15 cellular contexts compared by ENCODE assay signal in the genomic region with DNA sequence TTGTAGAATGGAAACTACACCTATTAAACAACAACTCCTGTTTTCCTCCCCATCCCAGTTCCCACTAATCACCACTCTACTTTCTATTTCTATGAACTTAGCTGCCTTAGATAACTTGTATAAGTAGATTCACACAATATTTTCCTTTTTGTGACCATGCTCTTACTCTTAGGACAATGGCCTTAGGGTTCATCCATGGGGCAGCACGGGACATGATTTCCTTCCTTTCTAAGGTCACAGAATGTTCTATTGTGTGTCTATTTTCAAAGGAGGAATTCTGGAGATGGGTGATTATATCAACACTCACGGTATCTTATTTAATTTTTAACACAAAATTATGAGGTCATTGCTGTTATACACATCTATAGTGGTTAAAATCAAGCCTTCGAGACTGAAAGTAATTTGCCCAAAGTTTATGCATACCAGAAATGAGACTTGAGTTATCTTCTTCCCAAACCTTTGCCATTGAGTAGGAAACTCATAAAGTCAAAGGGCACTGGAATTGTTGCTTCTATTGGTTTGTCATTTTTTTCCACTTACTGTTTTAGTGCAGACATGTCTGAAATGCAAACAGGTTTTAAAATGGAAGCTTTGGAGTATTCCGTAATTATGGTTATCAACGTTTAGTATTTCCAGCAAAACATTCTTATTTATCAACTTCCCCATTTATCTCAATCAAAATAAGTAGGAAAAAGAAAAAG. TPM values are rescaled to one million over a fixed set of nuclear protein-coding genes. Genes with fewer than 3 reads are reported as not detected.
DNase-seq lines count a peak whose midpoint lies in the region; ATAC-seq, FAIRE-seq and TF ChIP-seq lines count a peak whose summit lies in the region.
"Had no signal": no experiment of that assay in that cellular context is flagged by ENCODE, and none has a peak within 500 bp of the region (broad histone marks: within the 10 kb centered on the region; RNA-seq: fewer than 3 reads in every experiment).

No MANE protein-coding gene starts in this region.

- H3K79me2 ChIP-seq in parathyroid adenoma: no peaks in the 10 kb centered on the region

- H3K36me3 ChIP-seq in parathyroid adenoma (ENCODE audit: control insufficient read depth, insufficient read depth, low read length): no peaks in the 10 kb centered on the region
- H3K36me3 ChIP-seq in small intestine (ENCODE audit: control insufficient read depth in 2 of 2, insufficient read depth in 2 of 2, low read length in 2 of 2): no peaks in the 10 kb centered on the region

- H3K4me3 ChIP-seq in parathyroid adenoma (ENCODE audit: low read depth, low read length): no peak overlapping the region
- H3K4me3 ChIP-seq in small intestine (ENCODE audit: low read depth in 1 of 2, low read length in 2 of 2): no peak overlapping the region

- H3K9me3 ChIP-seq in parathyroid adenoma (ENCODE audit: control insufficient read depth, low read length) (no peaks in the 10 kb centered on the region), small intestine (ENCODE audit: control insufficient read depth, low read depth) (no peaks in the 10 kb centered on the region)

- TF ChIP-seq CTCF in parathyroid adenoma (IDR thresholded peaks at IDR 0.05): no peak
- TF ChIP-seq CTCF in GM13977 (IDR thresholded peaks at IDR 0.05; ENCODE audit: extremely low read depth, insufficient read depth, missing control alignments): no peak

- H2AFZ ChIP-seq in parathyroid adenoma: no peak overlapping the region

- ATAC-seq in left ventricle myocardium superior (peak; percentile 57), HG02678 (IDR thresholded peaks at IDR 0.05; ENCODE audit: unreplicated experiment) (no peak)

- no peak overlapping the region for H3K9ac ChIP-seq in parathyroid adenoma

- no peaks in the 10 kb centered on the region for H3K27me3 ChIP-seq in parathyroid adenoma (ENCODE audit: control insufficient read depth, insufficient read depth, low read length)
- peaks cover 0 to 2% of the 10 kb centered on the region in 2 donors for H3K27me3 ChIP-seq in small intestine (ENCODE audit: control insufficient read depth in 2 of 2, insufficient read depth in 2 of 2, low read length in 2 of 2)

- FAIRE-seq in small intestine (lab: Jason Lieb, UNC): no peak
- FAIRE-seq: A204.1 had no signal

- H3K4me1 ChIP-seq in parathyroid adenoma: no peaks in the 10 kb centered on the region
- H3K4me1 ChIP-seq in small intestine (ENCODE audit: control insufficient read depth in 2 of 2, insufficient read depth in 1 of 2, low read depth in 1 of 2, low read length in 1 of 2): no peaks in the 10 kb centered on the region

- WGBS in small intestine, 3 donors: 61 to 77% (median 67%) methylated on average over 5 of the region's 5 CpGs

- in situ Hi-C loops in GM13977 (cut with MboI; ENCODE audit: low pct_unique_long_range_greater_than_20kb, low sequenced_read_pairs, unreplicated experiment): no loop called here

- intact Hi-C loops in left ventricle myocardium superior (cut with micrococcal nuclease): no loop called here
- intact Hi-C loops in cardiac septum (cut with DNase I): loop anchor here (5.0 kb wide), 1 partner anchor 43 kb away; no protein-coding TSS in a partner anchor

- peak overlapping the region; percentile 70 for H3K27ac ChIP-seq in parathyroid adenoma
- H3K27ac ChIP-seq in small intestine (ENCODE audit: low read depth in 1 of 2, low read length in 1 of 2): no peak overlapping the region

- H3K4me2 ChIP-seq in parathyroid adenoma (ENCODE audit: low read length): no peak overlapping the region

- DNase-seq in left ventricle myocardium superior (no peak), cardiac septum (ENCODE audit: low spot score) (no peak), dermis blood vessel endothelial cell (peak; percentile 35), foreskin melanocyte (peak; percentile 59), GM13977 (ENCODE audit: low spot score) (no peak), small intestine (no peak)
- DNase-seq: C1 segment of cervical spinal cord; CD4-positive, alpha-beta T cell; COR-L47; GF-D8; HCEC 1CT; IMR-90 had no signal

RNA-seq across cellular contexts. Expression of gene CTSL, which starts 23.6 kb away (rescaled TPM):
- 135 TPM for total RNA-seq in left ventricle myocardium superior
- total RNA-seq in cardiac septum: 116 TPM
- total RNA-seq in dermis blood vessel endothelial cell: 335 and 345 TPM in 2 replicates
- 10 to 100 TPM; 21.0 to 90.7 (median 23.5) TPM for polyA plus RNA-seq in small intestine

Comparison
In these comparisons a context has a peak if more than half of its experiments do, and no peak if none do; other contexts are left out.
1. DNase-seq: peak in dermis blood vessel endothelial cell (single experiment) and foreskin melanocyte (single experiment); none in left ventricle myocardium superior (single experiment), cardiac septum (single experiment), GM13977 (single experiment) and small intestine (single experiment).